In genomic region chr14:82390586-82390985, GRCh38 we compare ENCODE assay signal across 25 cellular contexts.
DNase-seq lines count a peak whose midpoint lies in the region; ATAC-seq, FAIRE-seq and TF ChIP-seq lines count a peak whose summit lies in the region.
"Had no signal": no experiment of that assay in that cellular context is flagged by ENCODE, and none has a peak within 500 bp of the region (broad histone marks: within the 10 kb centered on the region; RNA-seq: fewer than 3 reads in every experiment).

No MANE protein-coding gene starts in this region.

- H3K4me1 ChIP-seq in kidney (ENCODE audit: control insufficient read depth in 1 of 2, insufficient read depth in 1 of 2, low read depth in 1 of 2, low read length in 2 of 2) (no peaks in the 10 kb centered on the region), tibial nerve (peaks cover 0 to 18% (median 0%) of the 10 kb centered on the region in 4 donors)
- H3K4me1 ChIP-seq: A549, Caco-2 had no signal

- DNase-seq in kidney (no peak), tibial nerve (ENCODE audit: low spot score in 2 of 2) (no peak), NCI-H2227 (lab: John Stamatoyannopoulos, UW; ENCODE audit: unreplicated experiment) (no peak), pons (ENCODE audit: low spot score) (no peak), D721Med (ENCODE audit: insufficient read length, low spot score) (no peak)
- DNase-seq: 8988T; AML-193; Caco-2; Calu3; CD4-positive, alpha-beta T cell; CD8-positive, alpha-beta T cell; DMS 273 treated with DMSO at 0.1 percent for 48 hours; DMS153; DMS53; DMS79; DND-41; EL; GF-D8 had no signal

- H3K9ac ChIP-seq in kidney (ENCODE audit: low read length in 2 of 2) = no peak overlapping the region
- H3K9ac ChIP-seq: BLaER1 treated with 17β-estradiol and CSF1 and Interleukin-3, amounts not matched to agents 10 nM and 100 nM had no signal

- no peaks in the 10 kb centered on the region for H3K27me3 ChIP-seq in tibial nerve
- H3K27me3 ChIP-seq: BLaER1 treated with 17β-estradiol and CSF1 and Interleukin-3, amounts not matched to agents 10 nM and 100 nM had no signal

- 89 to 93% methylated on average over 1 of the region's 1 CpG for WGBS in tibial nerve, 2 donors

- intact Hi-C loops in kidney (cut with DNase I) = no loop called here

- no peak for ATAC-seq in GM18873 (IDR thresholded peaks at IDR 0.05; ENCODE audit: low FRiP score, unreplicated experiment)
- ATAC-seq: A549; CD8-positive, alpha-beta T cell had no signal

- no peak for TF ChIP-seq EP300 in tibial nerve (IDR thresholded peaks at IDR 0.05)

- FAIRE-seq in G401.6 (lab: Jason Lieb, UNC) (peak; percentile 85), endometrium (lab: Jason Lieb, UNC) (peak; percentile 71), kidney (lab: Jason Lieb, UNC) (peak; percentile 93), D721Med (lab: Jason Lieb, UNC) (no peak)
- FAIRE-seq: A549, GM12891 had no signal

- TF ChIP-seq POLR2A in tibial nerve (IDR thresholded peaks at IDR 0.05) = no peak

- H3K27ac ChIP-seq in kidney (ENCODE audit: low read depth in 2 of 2, low read length in 2 of 2) (no peak overlapping the region), tibial nerve (peak overlapping the region in 3 of 4 donors; percentile 87 to 94 (median 92))
- H3K27ac ChIP-seq: A549; BLaER1 treated with 17β-estradiol and CSF1 and Interleukin-3, amounts not matched to agents 10 nM and 100 nM; C4-2B had no signal

- TF ChIP-seq CTCF in kidney (IDR thresholded peaks at IDR 0.05; ENCODE audit: borderline replicate concordance, extremely low read depth, insufficient read depth) = no peak
- TF ChIP-seq CTCF in tibial nerve (IDR thresholded peaks at IDR 0.05) = no peak
- no peak for TF ChIP-seq CTCF in D721Med (IDR thresholded peaks at IDR 0.05; ENCODE audit: insufficient read depth, missing control alignments)

- H3K9me3 ChIP-seq in kidney (ENCODE audit: control insufficient read depth in 1 of 2, low read length in 2 of 2) (no peaks in the 10 kb centered on the region), tibial nerve (no peaks in the 10 kb centered on the region)
- H3K9me3 ChIP-seq: A549; BLaER1 treated with 17β-estradiol and CSF1 and Interleukin-3, amounts not matched to agents 10 nM and 100 nM; Caco-2 had no signal

- no peak overlapping the region for H3K4me3 ChIP-seq in kidney (ENCODE audit: low read length in 2 of 2)
- H3K4me3 ChIP-seq in tibial nerve = no peak overlapping the region
- H3K4me3 ChIP-seq: A549; BLaER1 treated with 17β-estradiol and CSF1 and Interleukin-3, amounts not matched to agents 10 nM and 100 nM had no signal

- H3K36me3 ChIP-seq in kidney (ENCODE audit: control insufficient read depth in 1 of 2, insufficient read depth in 2 of 2, low read length in 2 of 2) = no peaks in the 10 kb centered on the region
- no peaks in the 10 kb centered on the region for H3K36me3 ChIP-seq in tibial nerve
- H3K36me3 ChIP-seq: BLaER1 treated with 17β-estradiol and CSF1 and Interleukin-3, amounts not matched to agents 10 nM and 100 nM had no signal

Comparison
In these comparisons a context has a peak if more than half of its experiments do, and no peak if none do; other contexts are left out.
1. H3K27ac ChIP-seq: peak in tibial nerve (3 of 4); none in kidney (0 of 2).